8 cellular contexts compared by ENCODE assay signal in the genomic region with DNA sequence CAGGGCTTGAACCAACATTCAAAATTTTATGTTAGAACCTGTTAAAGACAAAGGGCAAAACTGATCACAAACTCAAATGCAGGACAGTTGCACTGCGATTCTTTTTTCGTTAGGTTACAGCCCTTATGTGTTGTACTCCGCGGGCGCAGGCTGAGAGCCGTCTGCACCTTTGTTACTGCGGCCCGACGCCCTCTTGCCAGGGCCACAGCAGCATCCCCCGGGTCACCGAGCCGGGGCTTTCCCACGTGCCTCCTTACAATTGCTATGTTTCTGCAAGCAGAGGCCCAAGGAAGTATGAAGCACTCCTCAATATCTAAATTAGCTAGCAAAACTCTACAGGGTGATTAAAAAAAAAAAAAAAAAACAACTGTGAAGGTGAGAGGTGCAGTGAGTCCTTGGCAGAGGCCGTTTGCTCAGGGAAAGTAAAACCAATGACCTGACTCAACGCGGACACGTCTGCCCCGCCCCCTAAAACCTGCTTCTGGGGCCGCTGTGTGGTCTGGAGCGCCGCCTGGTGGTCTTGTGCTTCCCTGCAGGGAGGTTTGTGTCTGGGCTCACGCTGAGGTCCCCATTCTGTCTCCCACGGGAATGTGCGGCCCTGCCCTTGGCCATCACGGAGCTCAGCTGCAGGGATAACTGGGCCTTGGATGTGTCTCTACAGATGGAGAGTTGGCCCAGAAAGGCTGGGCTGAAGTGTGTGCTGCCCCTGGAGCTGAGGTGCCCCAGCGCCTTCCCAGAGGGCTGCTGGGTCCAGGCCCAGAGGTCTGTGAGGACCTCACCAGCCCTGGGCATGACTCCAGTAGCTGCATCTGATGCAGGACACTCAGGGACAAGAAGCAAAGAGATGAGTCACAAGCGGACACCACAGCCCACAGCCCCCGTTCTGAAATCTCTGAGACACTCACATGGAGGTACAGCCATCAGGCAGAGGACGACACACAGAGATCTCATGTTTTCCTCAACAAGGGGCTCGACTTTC.
A peak's percentile ranks its signal among the peaks of the same experiment; 100 is the strongest.
DNase-seq lines count a peak whose midpoint lies in the region; ATAC-seq and TF ChIP-seq lines count a peak whose summit lies in the region.

No MANE protein-coding gene starts in this region.

- peaks cover 3% of the 10 kb centered on the region for H3K27me3 Mint-ChIP-seq in neural progenitor cell (ENCODE audit: insufficient read depth, low read depth)

- H3K4me3 ChIP-seq in esophagus squamous epithelium = no peak overlapping the region
- H3K4me3 ChIP-seq in neural progenitor cell = no peak overlapping the region

- H3F3A ChIP-seq in neural progenitor cell (ENCODE audit: low read depth) = no peaks in the 10 kb centered on the region

- peak; percentile 53 to 95 (median 79) for TF ChIP-seq CTCF in esophagus squamous epithelium (IDR thresholded peaks at IDR 0.05)
- no peak for TF ChIP-seq CTCF in neural progenitor cell (IDR thresholded peaks at IDR 0.05)

- peaks cover 70% of the 10 kb centered on the region for H3K9me3 Mint-ChIP-seq in neural progenitor cell

- no peak for ATAC-seq in GM18511 (IDR thresholded peaks at IDR 0.05; ENCODE audit: unreplicated experiment)

- H3K9me3 ChIP-seq in esophagus squamous epithelium (peaks cover 0 to 5% (median 3%) of the 10 kb centered on the region in 3 donors), neural progenitor cell (ENCODE audit: low read depth) (no peaks in the 10 kb centered on the region)

- H3K79me2 ChIP-seq in neural progenitor cell (ENCODE audit: low read depth) = no peaks in the 10 kb centered on the region

- no peak overlapping the region for H2AFZ ChIP-seq in neural progenitor cell (replicated peaks)

- H3K27ac ChIP-seq in esophagus squamous epithelium (no peak overlapping the region), neural progenitor cell (no peak overlapping the region)

- no peaks in the 10 kb centered on the region for H3K36me3 Mint-ChIP-seq in neural progenitor cell

- 46 to 48% methylated on average over 14 to 16 of the region's 30 CpGs for WGBS in esophagus squamous epithelium, 2 donors

- peak; percentile 45 for DNase-seq in SIG-M5 treated with dmso at 0.1 percent for 504 hours (lab: John Stamatoyannopoulos, UW; ENCODE audit: unreplicated experiment)
- no peak for DNase-seq in SIG-M5 (lab: John Stamatoyannopoulos, UW)
- peak; percentile 87 for DNase-seq in NCI-H69 (lab: John Stamatoyannopoulos, UW)
- peak; percentile 88 to 90 for DNase-seq in activated CD4-positive, alpha-beta T cell treated with anti-CD3 and anti-CD28 coated beads, Interleukin-2, amount 50 U/mL, for 48 hours
- no peak for DNase-seq in esophagus squamous epithelium (lab: John Stamatoyannopoulos, UW)
- peak; percentile 81 to 84 for DNase-seq in stimulated activated CD4-positive, alpha-beta T cell treated with anti-CD3 and anti-CD28 coated beads, Interleukin-2, amount 100 ng/mL, for 48 hours
- DNase-seq in neural progenitor cell (ENCODE audit: low spot score) = no peak

- no peak overlapping the region for H3K9ac ChIP-seq in neural progenitor cell

- H3K4me3 Mint-ChIP-seq in neural progenitor cell = no peak overlapping the region

- H3K36me3 ChIP-seq in esophagus squamous epithelium (no peaks in the 10 kb centered on the region), neural progenitor cell (no peaks in the 10 kb centered on the region)

- no peaks in the 10 kb centered on the region for H4K20me1 ChIP-seq in neural progenitor cell (ENCODE audit: low read depth)

- no peak for TF ChIP-seq POLR2A in esophagus squamous epithelium (IDR thresholded peaks at IDR 0.05)

- no peaks in the 10 kb centered on the region for H3K4me1 Mint-ChIP-seq in neural progenitor cell

- H3K4me2 ChIP-seq in neural progenitor cell = no peak overlapping the region

- intact Hi-C loops in esophagus squamous epithelium (cut with DNase I) = no loop called here

- H3K27ac Mint-ChIP-seq in neural progenitor cell = no peak overlapping the region

- H3K27me3 ChIP-seq in esophagus squamous epithelium (peaks cover 0 to 3% (median 0%) of the 10 kb centered on the region in 4 donors), neural progenitor cell (no peaks in the 10 kb centered on the region)

- H3K4me1 ChIP-seq in esophagus squamous epithelium = peaks cover 0 to 6% (median 0%) of the 10 kb centered on the region in 3 donors
- no peaks in the 10 kb centered on the region for H3K4me1 ChIP-seq in neural progenitor cell

Comparison
In these comparisons a context has a peak if more than half of its experiments do, and no peak if none do; other contexts are left out.
1. DNase-seq: peak in SIG-M5 treated with dmso at 0.1 percent for 504 hours (single experiment), NCI-H69 (single experiment), activated CD4-positive, alpha-beta T cell treated with anti-CD3 and anti-CD28 coated beads, Interleukin-2, amount 50 U/mL, for 48 hours (2 of 2) and stimulated activated CD4-positive, alpha-beta T cell treated with anti-CD3 and anti-CD28 coated beads, Interleukin-2, amount 100 ng/mL, for 48 hours (2 of 2); none in SIG-M5 (single experiment), esophagus squamous epithelium (single experiment) and neural progenitor cell (single experiment).